Comparison of ENCODE assay signal across 21 cellular contexts in genomic region chr17:41116292-41116691, GRCh38. TPM values are rescaled to one million over a fixed set of nuclear protein-coding genes. Genes with fewer than 3 reads are reported as not detected.
"Had no signal": no experiment of that assay in that cellular context is flagged by ENCODE, and none has a peak within 500 bp of the region (broad histone marks: within the 10 kb centered on the region; RNA-seq: fewer than 3 reads in every experiment).

No MANE protein-coding gene starts in this region.

- H3K4me3 ChIP-seq: adrenal gland, smooth muscle cell, tibial nerve, vagina had no signal

- H3K4me3 Mint-ChIP-seq: activated CD4-positive, alpha-beta T cell treated with anti-CD3 and anti-CD28 coated beads, Interleukin-2, amount 10 ng/mL, durations not matched to agents 24 days and 14 days; mesothelial cell of epicardium; stimulated activated effector memory CD8-positive, alpha-beta T cell treated with anti-CD3 and anti-CD28 coated beads, Interleukin-12 subunit alpha, Interleukin-12 subunit beta, amount 100 ng/mL, for 72 hours; WTC11 had no signal

- H3K9me3 ChIP-seq: neutrophil, tibial nerve, vagina had no signal

- DNase-seq: activated CD4-positive, alpha-beta T cell treated with anti-CD3 and anti-CD28 coated beads, Interleukin-2, amount 10 ng/mL, durations not matched to agents 24 days and 14 days; activated CD8-positive, alpha-beta memory T cell treated with anti-CD3 and anti-CD28 coated beads for 24 hours; activated naive CD4-positive, alpha-beta T cell treated with anti-CD3 and anti-CD28 coated beads, Interleukin-2, amount 50 U/mL, for 16 hours; adrenal gland; cortex of kidney; effector CD8-positive, alpha-beta T cell; hippocampal formation; right cardiac atrium had no signal

- H3K27me3 ChIP-seq: neutrophil, tibial nerve, vagina had no signal

- H3K36me3 ChIP-seq: adrenal gland, neutrophil, tibial nerve, vagina had no signal

- H3K36me3 Mint-ChIP-seq: stimulated activated effector memory CD8-positive, alpha-beta T cell treated with anti-CD3 and anti-CD28 coated beads, Interleukin-12 subunit alpha, Interleukin-12 subunit beta, amount 100 ng/mL, for 72 hours had no signal

- H3K4me2 ChIP-seq: smooth muscle cell had no signal

- H3K4me1 ChIP-seq: adrenal gland, tibial nerve, vagina had no signal

- H3K27ac Mint-ChIP-seq: activated CD4-positive, alpha-beta T cell treated with anti-CD3 and anti-CD28 coated beads, Interleukin-2, amount 10 ng/mL, durations not matched to agents 24 days and 14 days; activated T-helper 2 cell treated with anti-CD3 and anti-CD28 coated beads, Interferon-gamma antibody, Interleukin-2, Interleukin-4, amounts not matched to agents 10 μg/mL and 5 μg/mL and 100 μg/mL, durations not matched to agents 14 hours and 24 hours and 36 hours; mesothelial cell of epicardium; progenitor cell of endocrine pancreas; stimulated activated effector memory CD8-positive, alpha-beta T cell treated with anti-CD3 and anti-CD28 coated beads, Interleukin-12 subunit alpha, Interleukin-12 subunit beta, amount 100 ng/mL, for 72 hours had no signal

- ATAC-seq: right cardiac atrium; stimulated activated effector memory CD8-positive, alpha-beta T cell treated with anti-CD3 and anti-CD28 coated beads, Interleukin-12 subunit alpha, Interleukin-12 subunit beta, amount 100 ng/mL, for 72 hours; WTC11 had no signal

- H3K9me3 Mint-ChIP-seq: stimulated activated effector memory CD8-positive, alpha-beta T cell treated with anti-CD3 and anti-CD28 coated beads, Interleukin-12 subunit alpha, Interleukin-12 subunit beta, amount 100 ng/mL, for 72 hours had no signal

RNA-seq across cellular contexts. Expression of gene KRTAP4-11, which starts 1.9 kb away (rescaled TPM):
- total RNA-seq: activated CD4-positive, alpha-beta T cell treated with anti-CD3 and anti-CD28 coated beads, Interleukin-2, amount 10 ng/mL, durations not matched to agents 24 days and 14 days; activated T-helper 2 cell treated with anti-CD3 and anti-CD28 coated beads, Interferon-gamma antibody, Interleukin-2, Interleukin-4, amounts not matched to agents 10 μg/mL and 5 μg/mL and 100 μg/mL, durations not matched to agents 14 hours and 24 hours and 36 hours; adrenal gland; cardiac septum; kidney epithelial cell; mesothelial cell of epicardium; progenitor cell of endocrine pancreas; right cardiac atrium; smooth muscle cell; subcutaneous adipose tissue; tibial nerve; vagina; WTC11 had no signal

RNA-seq across cellular contexts. Expression of gene KRTAP4-12, which starts 7.7 kb away (rescaled TPM):
- total RNA-seq: activated CD4-positive, alpha-beta T cell treated with anti-CD3 and anti-CD28 coated beads, Interleukin-2, amount 10 ng/mL, durations not matched to agents 24 days and 14 days; activated T-helper 2 cell treated with anti-CD3 and anti-CD28 coated beads, Interferon-gamma antibody, Interleukin-2, Interleukin-4, amounts not matched to agents 10 μg/mL and 5 μg/mL and 100 μg/mL, durations not matched to agents 14 hours and 24 hours and 36 hours; adrenal gland; cardiac septum; kidney epithelial cell; mesothelial cell of epicardium; progenitor cell of endocrine pancreas; right cardiac atrium; smooth muscle cell; subcutaneous adipose tissue; tibial nerve; vagina; WTC11 had no signal

RNA-seq across cellular contexts. Expression of gene KRTAP4-9, which starts 11.1 kb away (rescaled TPM):
- total RNA-seq: activated CD4-positive, alpha-beta T cell treated with anti-CD3 and anti-CD28 coated beads, Interleukin-2, amount 10 ng/mL, durations not matched to agents 24 days and 14 days; activated T-helper 2 cell treated with anti-CD3 and anti-CD28 coated beads, Interferon-gamma antibody, Interleukin-2, Interleukin-4, amounts not matched to agents 10 μg/mL and 5 μg/mL and 100 μg/mL, durations not matched to agents 14 hours and 24 hours and 36 hours; adrenal gland; cardiac septum; kidney epithelial cell; mesothelial cell of epicardium; progenitor cell of endocrine pancreas; right cardiac atrium; smooth muscle cell; subcutaneous adipose tissue; tibial nerve; vagina; WTC11 had no signal

RNA-seq across cellular contexts. Expression of gene KRTAP4-16, which starts 14.3 kb away (rescaled TPM):
- total RNA-seq: activated CD4-positive, alpha-beta T cell treated with anti-CD3 and anti-CD28 coated beads, Interleukin-2, amount 10 ng/mL, durations not matched to agents 24 days and 14 days; activated T-helper 2 cell treated with anti-CD3 and anti-CD28 coated beads, Interferon-gamma antibody, Interleukin-2, Interleukin-4, amounts not matched to agents 10 μg/mL and 5 μg/mL and 100 μg/mL, durations not matched to agents 14 hours and 24 hours and 36 hours; adrenal gland; cardiac septum; kidney epithelial cell; lower leg skin; mesothelial cell of epicardium; progenitor cell of endocrine pancreas; right cardiac atrium; smooth muscle cell; subcutaneous adipose tissue; tibial nerve; vagina; WTC11 had no signal

RNA-seq across cellular contexts. Expression of gene KRTAP4-8, which starts 18.4 kb away (rescaled TPM):
- total RNA-seq: activated CD4-positive, alpha-beta T cell treated with anti-CD3 and anti-CD28 coated beads, Interleukin-2, amount 10 ng/mL, durations not matched to agents 24 days and 14 days; activated T-helper 2 cell treated with anti-CD3 and anti-CD28 coated beads, Interferon-gamma antibody, Interleukin-2, Interleukin-4, amounts not matched to agents 10 μg/mL and 5 μg/mL and 100 μg/mL, durations not matched to agents 14 hours and 24 hours and 36 hours; adrenal gland; cardiac septum; kidney epithelial cell; mesothelial cell of epicardium; progenitor cell of endocrine pancreas; right cardiac atrium; smooth muscle cell; subcutaneous adipose tissue; tibial nerve; vagina; WTC11 had no signal
